In genomic region chr12:57765003-57765697, GRCh38 we compare ENCODE assay signal across 1 cellular context.
A peak's percentile ranks its signal among the peaks of the same experiment; 100 is the strongest.
TF ChIP-seq lines count a peak whose summit lies in the region.

No MANE protein-coding gene starts in this region.

TF ChIP-seq in HepG2, 621 proteins besides CTCF, POLR2A, EP300 and RAD21 (continued from another document and continues in another):
- TF ChIP-seq ZFP91 (CRISPR knock-in tag; IDR thresholded peaks at IDR 0.05; ENCODE audit: borderline replicate concordance) (peak; percentile 86; the same call in 1 of the 2 replicates), SRSF4 (IDR thresholded peaks at IDR 0.05; ENCODE audit: low read depth, low read length, poor library complexity, severe bottlenecking) (no peak), ZNF777 (CRISPR knock-in tag; IDR thresholded peaks at IDR 0.05) (peak; percentile 98), ZNF839 (CRISPR knock-in tag; IDR thresholded peaks at IDR 0.05; ENCODE audit: borderline replicate concordance) (0 out of 2 replicates have a peak, but pooled peaks have one; percentile 36), THRA (CRISPR knock-in tag; IDR thresholded peaks at IDR 0.05; ENCODE audit: borderline replicate concordance) (0 out of 2 replicates have a peak, but pooled peaks have one; percentile 18), AGO1 (IDR thresholded peaks at IDR 0.05; ENCODE audit: low read depth, low read length, poor library complexity, severe bottlenecking) (peak; percentile 85), ISL2 (CRISPR knock-in tag; IDR thresholded peaks at IDR 0.05) (peak; percentile 55; the same call in 1 of the 2 replicates), TARDBP (CRISPR knock-in tag; IDR thresholded peaks at IDR 0.05) (peak; percentile 34; the same call in 1 of the 2 replicates), CBX5 (CRISPR knock-in tag; IDR thresholded peaks at IDR 0.05; ENCODE audit: borderline replicate concordance) (peak; percentile 58; the same call in 1 of the 2 replicates), MYNN (CRISPR knock-in tag; IDR thresholded peaks at IDR 0.05; ENCODE audit: low read depth) (no peak), ZC3H13 (CRISPR knock-in tag; IDR thresholded peaks at IDR 0.05) (peak; percentile 47; the same call in 1 of the 2 replicates), ZNF333 (CRISPR knock-in tag; IDR thresholded peaks at IDR 0.05; ENCODE audit: borderline replicate concordance) (no peak; the same call in 1 of the 2 replicates), HOXA9 (CRISPR knock-in tag; IDR thresholded peaks at IDR 0.05; ENCODE audit: borderline replicate concordance) (peak; percentile 67; the same call in 1 of the 2 replicates), ATF7-NPFF (CRISPR knock-in tag; IDR thresholded peaks at IDR 0.05; ENCODE audit: low read depth) (peak; percentile 36; the same call in 1 of the 2 replicates), KDM3A (CRISPR knock-in tag; IDR thresholded peaks at IDR 0.05; ENCODE audit: low read depth) (peak; percentile 10; the same call in 1 of the 2 replicates), ZNF556 (CRISPR knock-in tag; IDR thresholded peaks at IDR 0.05; ENCODE audit: borderline replicate concordance) (peak; percentile 45; the same call in 1 of the 2 replicates), ZNF761 (CRISPR knock-in tag; conservative IDR thresholded peaks at IDR 0.05) (no peak), ZNF337 (CRISPR knock-in tag; IDR thresholded peaks at IDR 0.05; ENCODE audit: borderline replicate concordance, low read depth) (no peak), SMAD3 (CRISPR knock-in tag; IDR thresholded peaks at IDR 0.05) (0 out of 2 replicates have a peak, but pooled peaks have one; percentile 8), ZEB1 (IDR thresholded peaks at IDR 0.05; ENCODE audit: insufficient replicate concordance, low read depth) (no peak), ARNT (IDR thresholded peaks at IDR 0.05) (no peak), DNMT3B (CRISPR knock-in tag; conservative IDR thresholded peaks at IDR 0.05) (no peak), ZNF296 (CRISPR knock-in tag; conservative IDR thresholded peaks at IDR 0.05) (no peak), KAT8 (CRISPR knock-in tag; IDR thresholded peaks at IDR 0.05) (peak; percentile 33), SAP130 (CRISPR knock-in tag; IDR thresholded peaks at IDR 0.05; ENCODE audit: low read depth) (peak; percentile 52), ZMYM3 (CRISPR knock-in tag; IDR thresholded peaks at IDR 0.05) (no peak), CEBPG (CRISPR knock-in tag; IDR thresholded peaks at IDR 0.05) (no peak)
- TF ChIP-seq, protein P1, sequence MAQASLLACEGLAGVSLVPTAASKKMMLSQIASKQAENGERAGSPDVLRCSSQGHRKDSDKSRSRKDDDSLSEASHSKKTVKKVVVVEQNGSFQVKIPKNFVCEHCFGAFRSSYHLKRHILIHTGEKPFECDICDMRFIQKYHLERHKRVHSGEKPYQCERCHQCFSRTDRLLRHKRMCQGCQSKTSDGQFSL (CRISPR knock-in tag; IDR thresholded peaks at IDR 0.05), result no peak; the same call in 1 of the 2 replicates
- TF ChIP-seq, protein P2, sequence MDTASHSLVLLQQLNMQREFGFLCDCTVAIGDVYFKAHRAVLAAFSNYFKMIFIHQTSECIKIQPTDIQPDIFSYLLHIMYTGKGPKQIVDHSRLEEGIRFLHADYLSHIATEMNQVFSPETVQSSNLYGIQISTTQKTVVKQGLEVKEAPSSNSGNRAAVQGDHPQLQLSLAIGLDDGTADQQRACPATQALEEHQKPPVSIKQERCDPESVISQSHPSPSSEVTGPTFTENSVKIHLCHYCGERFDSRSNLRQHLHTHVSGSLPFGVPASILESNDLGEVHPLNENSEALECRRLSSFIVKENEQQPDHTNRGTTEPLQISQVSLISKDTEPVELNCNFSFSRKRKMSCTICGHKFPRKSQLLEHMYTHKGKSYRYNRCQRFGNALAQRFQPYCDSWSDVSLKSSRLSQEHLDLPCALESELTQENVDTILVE (CRISPR knock-in tag; IDR thresholded peaks at IDR 0.05), result no peak
- TF ChIP-seq, protein P3, sequence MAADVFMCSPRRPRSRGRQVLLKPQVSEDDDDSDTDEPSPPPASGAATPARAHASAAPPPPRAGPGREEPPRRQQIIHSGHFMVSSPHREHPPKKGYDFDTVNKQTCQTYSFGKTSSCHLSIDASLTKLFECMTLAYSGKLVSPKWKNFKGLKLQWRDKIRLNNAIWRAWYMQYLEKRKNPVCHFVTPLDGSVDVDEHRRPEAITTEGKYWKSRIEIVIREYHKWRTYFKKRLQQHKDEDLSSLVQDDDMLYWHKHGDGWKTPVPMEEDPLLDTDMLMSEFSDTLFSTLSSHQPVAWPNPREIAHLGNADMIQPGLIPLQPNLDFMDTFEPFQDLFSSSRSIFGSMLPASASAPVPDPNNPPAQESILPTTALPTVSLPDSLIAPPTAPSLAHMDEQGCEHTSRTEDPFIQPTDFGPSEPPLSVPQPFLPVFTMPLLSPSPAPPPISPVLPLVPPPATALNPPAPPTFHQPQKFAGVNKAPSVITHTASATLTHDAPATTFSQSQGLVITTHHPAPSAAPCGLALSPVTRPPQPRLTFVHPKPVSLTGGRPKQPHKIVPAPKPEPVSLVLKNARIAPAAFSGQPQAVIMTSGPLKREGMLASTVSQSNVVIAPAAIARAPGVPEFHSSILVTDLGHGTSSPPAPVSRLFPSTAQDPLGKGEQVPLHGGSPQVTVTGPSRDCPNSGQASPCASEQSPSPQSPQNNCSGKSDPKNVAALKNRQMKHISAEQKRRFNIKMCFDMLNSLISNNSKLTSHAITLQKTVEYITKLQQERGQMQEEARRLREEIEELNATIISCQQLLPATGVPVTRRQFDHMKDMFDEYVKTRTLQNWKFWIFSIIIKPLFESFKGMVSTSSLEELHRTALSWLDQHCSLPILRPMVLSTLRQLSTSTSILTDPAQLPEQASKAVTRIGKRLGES (CRISPR knock-in tag; IDR thresholded peaks at IDR 0.05; ENCODE audit: borderline replicate concordance), result no peak
- TF ChIP-seq, protein P4, sequence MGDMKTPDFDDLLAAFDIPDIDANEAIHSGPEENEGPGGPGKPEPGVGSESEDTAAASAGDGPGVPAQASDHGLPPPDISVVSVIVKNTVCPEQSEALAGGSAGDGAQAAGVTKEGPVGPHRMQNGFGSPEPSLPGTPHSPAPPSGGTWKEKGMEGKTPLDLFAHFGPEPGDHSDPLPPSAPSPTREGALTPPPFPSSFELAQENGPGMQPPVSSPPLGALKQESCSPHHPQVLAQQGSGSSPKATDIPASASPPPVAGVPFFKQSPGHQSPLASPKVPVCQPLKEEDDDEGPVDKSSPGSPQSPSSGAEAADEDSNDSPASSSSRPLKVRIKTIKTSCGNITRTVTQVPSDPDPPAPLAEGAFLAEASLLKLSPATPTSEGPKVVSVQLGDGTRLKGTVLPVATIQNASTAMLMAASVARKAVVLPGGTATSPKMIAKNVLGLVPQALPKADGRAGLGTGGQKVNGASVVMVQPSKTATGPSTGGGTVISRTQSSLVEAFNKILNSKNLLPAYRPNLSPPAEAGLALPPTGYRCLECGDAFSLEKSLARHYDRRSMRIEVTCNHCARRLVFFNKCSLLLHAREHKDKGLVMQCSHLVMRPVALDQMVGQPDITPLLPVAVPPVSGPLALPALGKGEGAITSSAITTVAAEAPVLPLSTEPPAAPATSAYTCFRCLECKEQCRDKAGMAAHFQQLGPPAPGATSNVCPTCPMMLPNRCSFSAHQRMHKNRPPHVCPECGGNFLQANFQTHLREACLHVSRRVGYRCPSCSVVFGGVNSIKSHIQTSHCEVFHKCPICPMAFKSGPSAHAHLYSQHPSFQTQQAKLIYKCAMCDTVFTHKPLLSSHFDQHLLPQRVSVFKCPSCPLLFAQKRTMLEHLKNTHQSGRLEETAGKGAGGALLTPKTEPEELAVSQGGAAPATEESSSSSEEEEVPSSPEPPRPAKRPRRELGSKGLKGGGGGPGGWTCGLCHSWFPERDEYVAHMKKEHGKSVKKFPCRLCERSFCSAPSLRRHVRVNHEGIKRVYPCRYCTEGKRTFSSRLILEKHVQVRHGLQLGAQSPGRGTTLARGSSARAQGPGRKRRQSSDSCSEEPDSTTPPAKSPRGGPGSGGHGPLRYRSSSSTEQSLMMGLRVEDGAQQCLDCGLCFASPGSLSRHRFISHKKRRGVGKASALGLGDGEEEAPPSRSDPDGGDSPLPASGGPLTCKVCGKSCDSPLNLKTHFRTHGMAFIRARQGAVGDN (CRISPR knock-in tag; IDR thresholded peaks at IDR 0.05), result peak; percentile 86
- TF ChIP-seq, protein P5, sequence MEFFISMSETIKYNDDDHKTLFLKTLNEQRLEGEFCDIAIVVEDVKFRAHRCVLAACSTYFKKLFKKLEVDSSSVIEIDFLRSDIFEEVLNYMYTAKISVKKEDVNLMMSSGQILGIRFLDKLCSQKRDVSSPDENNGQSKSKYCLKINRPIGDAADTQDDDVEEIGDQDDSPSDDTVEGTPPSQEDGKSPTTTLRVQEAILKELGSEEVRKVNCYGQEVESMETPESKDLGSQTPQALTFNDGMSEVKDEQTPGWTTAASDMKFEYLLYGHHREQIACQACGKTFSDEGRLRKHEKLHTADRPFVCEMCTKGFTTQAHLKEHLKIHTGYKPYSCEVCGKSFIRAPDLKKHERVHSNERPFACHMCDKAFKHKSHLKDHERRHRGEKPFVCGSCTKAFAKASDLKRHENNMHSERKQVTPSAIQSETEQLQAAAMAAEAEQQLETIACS (CRISPR knock-in tag; IDR thresholded peaks at IDR 0.05), result no peak; the same call in 1 of the 2 replicates
- TF ChIP-seq, protein P6, sequence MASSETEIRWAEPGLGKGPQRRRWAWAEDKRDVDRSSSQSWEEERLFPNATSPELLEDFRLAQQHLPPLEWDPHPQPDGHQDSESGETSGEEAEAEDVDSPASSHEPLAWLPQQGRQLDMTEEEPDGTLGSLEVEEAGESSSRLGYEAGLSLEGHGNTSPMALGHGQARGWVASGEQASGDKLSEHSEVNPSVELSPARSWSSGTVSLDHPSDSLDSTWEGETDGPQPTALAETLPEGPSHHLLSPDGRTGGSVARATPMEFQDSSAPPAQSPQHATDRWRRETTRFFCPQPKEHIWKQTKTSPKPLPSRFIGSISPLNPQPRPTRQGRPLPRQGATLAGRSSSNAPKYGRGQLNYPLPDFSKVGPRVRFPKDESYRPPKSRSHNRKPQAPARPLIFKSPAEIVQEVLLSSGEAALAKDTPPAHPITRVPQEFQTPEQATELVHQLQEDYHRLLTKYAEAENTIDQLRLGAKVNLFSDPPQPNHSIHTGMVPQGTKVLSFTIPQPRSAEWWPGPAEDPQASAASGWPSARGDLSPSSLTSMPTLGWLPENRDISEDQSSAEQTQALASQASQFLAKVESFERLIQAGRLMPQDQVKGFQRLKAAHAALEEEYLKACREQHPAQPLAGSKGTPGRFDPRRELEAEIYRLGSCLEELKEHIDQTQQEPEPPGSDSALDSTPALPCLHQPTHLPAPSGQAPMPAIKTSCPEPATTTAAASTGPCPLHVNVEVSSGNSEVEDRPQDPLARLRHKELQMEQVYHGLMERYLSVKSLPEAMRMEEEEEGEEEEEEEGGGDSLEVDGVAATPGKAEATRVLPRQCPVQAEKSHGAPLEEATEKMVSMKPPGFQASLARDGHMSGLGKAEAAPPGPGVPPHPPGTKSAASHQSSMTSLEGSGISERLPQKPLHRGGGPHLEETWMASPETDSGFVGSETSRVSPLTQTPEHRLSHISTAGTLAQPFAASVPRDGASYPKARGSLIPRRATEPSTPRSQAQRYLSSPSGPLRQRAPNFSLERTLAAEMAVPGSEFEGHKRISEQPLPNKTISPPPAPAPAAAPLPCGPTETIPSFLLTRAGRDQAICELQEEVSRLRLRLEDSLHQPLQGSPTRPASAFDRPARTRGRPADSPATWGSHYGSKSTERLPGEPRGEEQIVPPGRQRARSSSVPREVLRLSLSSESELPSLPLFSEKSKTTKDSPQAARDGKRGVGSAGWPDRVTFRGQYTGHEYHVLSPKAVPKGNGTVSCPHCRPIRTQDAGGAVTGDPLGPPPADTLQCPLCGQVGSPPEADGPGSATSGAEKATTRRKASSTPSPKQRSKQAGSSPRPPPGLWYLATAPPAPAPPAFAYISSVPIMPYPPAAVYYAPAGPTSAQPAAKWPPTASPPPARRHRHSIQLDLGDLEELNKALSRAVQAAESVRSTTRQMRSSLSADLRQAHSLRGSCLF (CRISPR knock-in tag; IDR thresholded peaks at IDR 0.05; ENCODE audit: borderline replicate concordance), result no peak
